ENCODE assay signal across 8 cellular contexts in the genomic region with DNA sequence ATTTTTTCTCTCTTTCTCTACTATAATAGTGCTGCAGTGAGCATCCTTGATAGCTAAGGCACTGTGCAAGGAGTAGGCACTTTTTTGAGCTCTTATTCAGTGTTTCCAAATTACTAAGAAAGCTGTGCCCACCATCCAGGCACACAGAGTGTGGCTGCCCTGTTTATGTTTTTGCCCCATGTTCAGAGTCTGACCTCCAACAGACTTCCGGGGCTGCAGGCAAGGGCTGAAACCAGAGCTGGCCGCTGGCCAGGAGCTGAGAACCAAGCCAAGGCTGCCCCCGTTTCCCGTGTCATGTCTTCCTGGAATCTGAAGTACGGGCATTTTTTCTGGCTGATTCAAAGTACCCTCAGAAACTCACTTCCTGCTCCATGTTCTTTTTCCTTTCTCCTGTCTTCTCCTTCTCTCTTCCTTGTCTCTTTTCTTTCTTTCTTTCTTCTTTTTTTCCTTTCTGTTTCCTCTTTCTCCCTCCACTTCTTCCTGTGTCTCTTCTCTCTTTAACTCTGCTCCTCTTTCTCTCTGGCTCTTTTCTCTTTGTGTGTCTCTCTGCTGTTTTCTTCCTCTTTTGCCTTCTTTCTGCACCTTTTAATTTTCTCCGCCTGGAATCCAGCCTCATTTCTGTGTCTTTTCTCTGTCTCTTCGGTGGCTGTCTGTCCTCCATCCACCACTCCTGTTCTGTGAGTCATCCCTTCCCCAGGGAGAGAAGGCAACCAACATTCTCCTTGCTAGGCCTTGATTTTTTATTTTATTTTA. TPM values are rescaled to one million over a fixed set of nuclear protein-coding genes. Genes with fewer than 3 reads are reported as not detected.
A peak's percentile ranks its signal among the peaks of the same experiment; 100 is the strongest.
DNase-seq lines count a peak whose midpoint lies in the region; ATAC-seq, FAIRE-seq and TF ChIP-seq lines count a peak whose summit lies in the region.

No MANE protein-coding gene starts in this region.

- H3K9me3 ChIP-seq in CD8-positive, alpha-beta memory T cell (ENCODE audit: low read length) = no peaks in the 10 kb centered on the region
- no peaks in the 10 kb centered on the region for H3K9me3 ChIP-seq in endothelial cell of umbilical vein (replicated peaks; ENCODE audit: control insufficient read depth, insufficient read depth, low read length)
- H3K9me3 ChIP-seq in muscle layer of duodenum (ENCODE audit: control insufficient read depth in 1 of 2, low read length in 2 of 2) = no peaks in the 10 kb centered on the region

- peaks cover 8% of the 10 kb centered on the region for H3K4me1 ChIP-seq in CD8-positive, alpha-beta memory T cell (ENCODE audit: insufficient read depth, low read length)
- peaks cover 21% of the 10 kb centered on the region for H3K4me1 ChIP-seq in endothelial cell of umbilical vein (ENCODE audit: control insufficient read depth, extremely low read depth, insufficient read depth, low read length)
- peaks cover 8 to 10% of the 10 kb centered on the region in 2 donors for H3K4me1 ChIP-seq in muscle layer of duodenum (ENCODE audit: control insufficient read depth in 1 of 2, insufficient read depth in 2 of 2, low read length in 2 of 2)

- H3K27me3 ChIP-seq in CD8-positive, alpha-beta memory T cell (ENCODE audit: insufficient read depth, low read length, poor library complexity, severe bottlenecking) = no peaks in the 10 kb centered on the region
- no peaks in the 10 kb centered on the region for H3K27me3 ChIP-seq in endothelial cell of umbilical vein (ENCODE audit: control insufficient read depth in 2 of 2, insufficient read depth in 2 of 2, low read length in 2 of 2)
- H3K27me3 ChIP-seq in muscle layer of duodenum (ENCODE audit: low read depth, low read length) = no peaks in the 10 kb centered on the region

- BruUV-seq in endothelial cell of umbilical vein (replicated peaks; lab: Mats Ljungman, UMichigan) = no TSS peak

- peak; percentile 95 for FAIRE-seq in endothelial cell of umbilical vein (lab: Jason Lieb, UNC)

- H3K4me3 Mint-ChIP-seq in CD8-positive, alpha-beta memory T cell = peak overlapping the region in 6 of 7 donors; percentile 33 to 74 (median 61)
- H3K4me3 Mint-ChIP-seq in T-cell = peak overlapping the region; percentile 15 to 48 (median 37)
- H3K4me3 Mint-ChIP-seq in type B pancreatic cell = peak overlapping the region; percentile 67

- peak overlapping the region; percentile 35 for H3K27ac ChIP-seq in CD8-positive, alpha-beta memory T cell (ENCODE audit: low read depth, low read length)
- H3K27ac ChIP-seq in endothelial cell of umbilical vein (ENCODE audit: insufficient read depth, low read depth, low read length) = peak overlapping the region; percentile 92
- H3K27ac ChIP-seq in muscle layer of duodenum (ENCODE audit: low read length) = peak overlapping the region; percentile 81

- H4K20me1 ChIP-seq in endothelial cell of umbilical vein (replicated peaks; ENCODE audit: control insufficient read depth, extremely low read depth, insufficient read depth, low read length) = no peaks in the 10 kb centered on the region

- H3K36me3 Mint-ChIP-seq in CD8-positive, alpha-beta memory T cell = no peaks in the 10 kb centered on the region
- H3K36me3 Mint-ChIP-seq in T-cell (no peaks in the 10 kb centered on the region), type B pancreatic cell (no peaks in the 10 kb centered on the region)

- H3K9me1 ChIP-seq in endothelial cell of umbilical vein (replicated peaks; ENCODE audit: control insufficient read depth, extremely low read depth, insufficient read depth, low read length) = no peaks in the 10 kb centered on the region

- in situ Hi-C loops in KBM-7 (cut with MboI; ENCODE audit: low pct_unique_long_range_greater_than_20kb, low sequenced_read_pairs) = no loop called here

- ATAC-seq in GM19023 (IDR thresholded peaks at IDR 0.05; ENCODE audit: unreplicated experiment) = peak; percentile 62
- ATAC-seq in T-cell (replicated peaks in 1 of 4) = peak in 2 of 4 experiments; percentile 30 to 32

- H2AFZ ChIP-seq in endothelial cell of umbilical vein (ENCODE audit: low read depth, low read length) = peak overlapping the region; percentile 83

- intact Hi-C loops in endothelial cell of umbilical vein (cut with micrococcal nuclease) = no loop called here

- H3K4me1 Mint-ChIP-seq in CD8-positive, alpha-beta memory T cell = peaks cover 11 to 12% (median 12%) of the 10 kb centered on the region in 3 donors
- H3K4me1 Mint-ChIP-seq in T-cell (peaks cover 10 to 11% (median 10%) of the 10 kb centered on the region in 3 donors), type B pancreatic cell (ENCODE audit: unreplicated experiment) (peaks cover 15% of the 10 kb centered on the region)

- no peaks in the 10 kb centered on the region for H3K27me3 Mint-ChIP-seq in CD8-positive, alpha-beta memory T cell
- H3K27me3 Mint-ChIP-seq in T-cell = no peaks in the 10 kb centered on the region
- H3K27me3 Mint-ChIP-seq in type B pancreatic cell = no peaks in the 10 kb centered on the region

- H3K4me2 ChIP-seq in endothelial cell of umbilical vein (ENCODE audit: insufficient read depth, low read length) = peak overlapping the region; percentile 89

- TF ChIP-seq CTCF in endothelial cell of umbilical vein (IDR thresholded peaks at IDR 0.05; ENCODE audit: extremely low read depth in 1 of 2, insufficient read depth in 1 of 2, low read depth in 1 of 2, low read length in 2 of 2) (no peak), type B pancreatic cell (conservative IDR thresholded peaks at IDR 0.05) (no peak)

- no peaks in the 10 kb centered on the region for H3K79me2 ChIP-seq in endothelial cell of umbilical vein (ENCODE audit: control insufficient read depth, insufficient read depth, low read length)

- no peak for DNase-seq in CD8-positive, alpha-beta memory T cell
- peak; percentile 76 for DNase-seq in KBM-7
- DNase-seq in T-cell = peak in 3 of 34 experiments; percentile 1 to 6 (median 4)
- peak; percentile 80 for DNase-seq in endothelial cell of umbilical vein (ENCODE audit: low read depth, low spot score)
- DNase-seq in type B pancreatic cell (ENCODE audit: extremely low spot score, unreplicated experiment) = no peak
- DNase-seq in NCI-H1436 (lab: John Stamatoyannopoulos, UW) = no peak

- H3K9ac ChIP-seq in endothelial cell of umbilical vein (replicated peaks; ENCODE audit: extremely low read depth, insufficient read depth, low read length) = peak overlapping the region; percentile 75

- dilution Hi-C loops in endothelial cell of umbilical vein (cut with MboI; ENCODE audit: extremely low pct_ligation_motif_present, low sequenced_read_pairs) = no loop called here

- peak; percentile 44 for TF ChIP-seq POLR2A in endothelial cell of umbilical vein (IDR thresholded peaks at IDR 0.05; ENCODE audit: low read depth, low read length)

- H3K36me3 ChIP-seq in CD8-positive, alpha-beta memory T cell (ENCODE audit: insufficient read depth, low read length) = no peaks in the 10 kb centered on the region
- H3K36me3 ChIP-seq in endothelial cell of umbilical vein (ENCODE audit: control insufficient read depth in 2 of 2, extremely low read depth in 1 of 2, insufficient read depth in 2 of 2, low read length in 2 of 2) (no peaks in the 10 kb centered on the region), muscle layer of duodenum (ENCODE audit: control insufficient read depth in 1 of 2, insufficient read depth in 2 of 2, low read length in 2 of 2) (no peaks in the 10 kb centered on the region)

- POLR2A ChIA-PET in CD8-positive, alpha-beta memory T cell (lab: Charles Lee) = interaction anchor here (0.9 kb wide), 1 partner anchor 45 kb away, joined by 6 read pairs; the partner anchor contains the start of gene INTS4
- POLR2A ChIA-PET in T-cell (lab: Charles Lee) (interaction anchor here in 1 of 2 donors (0.6 kb wide), 1 partner anchor 488 kb away, joined by 3 read pairs; no protein-coding TSS in a partner anchor), endothelial cell of umbilical vein (lab: Charles Lee) (interaction anchor here (1.1 kb wide), 1 partner anchor 45 kb away, joined by 8 read pairs; the partner anchor contains the start of gene INTS4)

- no peaks in the 10 kb centered on the region for H3K9me3 Mint-ChIP-seq in CD8-positive, alpha-beta memory T cell
- H3K9me3 Mint-ChIP-seq in T-cell (no peaks in the 10 kb centered on the region), type B pancreatic cell (no peaks in the 10 kb centered on the region)

- peak overlapping the region; percentile 38 to 92 (median 79) for H3K27ac Mint-ChIP-seq in CD8-positive, alpha-beta memory T cell
- H3K27ac Mint-ChIP-seq in T-cell = peak overlapping the region; percentile 41 to 70
- peak overlapping the region; percentile 85 for H3K27ac Mint-ChIP-seq in type B pancreatic cell

- no peak overlapping the region for H3K4me3 ChIP-seq in CD8-positive, alpha-beta memory T cell (ENCODE audit: low read length)
- H3K4me3 ChIP-seq in endothelial cell of umbilical vein (replicated peaks in 1 of 3; ENCODE audit: insufficient read depth in 1 of 3, low read depth in 1 of 3, low read length in 3 of 3) (peak overlapping the region in 1 of 3 experiments; percentile 48), muscle layer of duodenum (ENCODE audit: low read depth in 1 of 2, low read length in 2 of 2) (peak overlapping the region in 1 of 2 donors; percentile 25)

- CTCF ChIA-PET in CD8-positive, alpha-beta memory T cell (lab: Charles Lee) = no interaction called here
- CTCF ChIA-PET in T-cell (lab: Charles Lee) = interaction anchor here in 1 of 2 donors (0.6 kb wide), 1 partner anchor 228 kb away, joined by 3 read pairs; no protein-coding TSS in a partner anchor
- CTCF ChIA-PET in endothelial cell of umbilical vein (lab: Charles Lee) = interaction anchor here (1.1 to 1.8 kb wide), 3 partner anchors 40 to 278 kb away, joined by 3 to 5 read pairs (median 3); partner anchors contain the start of gene INTS4

RNA-seq across cellular contexts. Expression of gene KCTD14, which starts 17.0 kb away (rescaled TPM):
- under 1 TPM; 0.20 to 0.27 TPM for total RNA-seq in CD8-positive, alpha-beta memory T cell
- 0.20 TPM for polyA plus RNA-seq in CD8-positive, alpha-beta memory T cell
- total RNA-seq in T-cell (under 1 TPM in 3 of 5 donors, not detected in 2; 0.18 to 0.30 (median 0.23) TPM), endothelial cell of umbilical vein (1.1 and 1.8 TPM in 2 replicates), type B pancreatic cell (ENCODE audit: low replicate concordance) (1.2 and 2.8 TPM in 2 replicates)
- 0.57 and 0.64 TPM in 2 replicates for polyA plus RNA-seq in endothelial cell of umbilical vein
- 0.90 and 0.97 TPM in 2 replicates for polyA plus RNA-seq in endothelial cell of umbilical vein (2011; cell fraction: cytosol; rRNA removed)
- 0.30 and 0.31 TPM in 2 replicates for polyA plus RNA-seq in endothelial cell of umbilical vein (2011; cell fraction: nucleus; rRNA removed)
- 0.61 and 0.70 TPM in 2 replicates for polyA plus RNA-seq in endothelial cell of umbilical vein (2012)
- 0.46 and 0.47 TPM in 2 replicates for polyA minus RNA-seq in endothelial cell of umbilical vein
- polyA minus RNA-seq in endothelial cell of umbilical vein (2011; cell fraction: cytosol; rRNA and poly(A)+ RNA removed) = not detected
- polyA minus RNA-seq in endothelial cell of umbilical vein (2011; cell fraction: nucleus; rRNA and poly(A)+ RNA removed) = 0.34 TPM in 1 of 2 replicates, not detected in the other

RNA-seq across cellular contexts. Expression of gene THRSP, which starts 23.6 kb away (rescaled TPM):
- total RNA-seq in CD8-positive, alpha-beta memory T cell = not detected
- not detected for polyA plus RNA-seq in CD8-positive, alpha-beta memory T cell
- total RNA-seq in T-cell = not detected
- not detected in 2 replicates for total RNA-seq in endothelial cell of umbilical vein
- polyA plus RNA-seq in endothelial cell of umbilical vein = not detected in 2 replicates
- not detected in 2 replicates for polyA plus RNA-seq in endothelial cell of umbilical vein (2011; cell fraction: cytosol; rRNA removed)
- polyA plus RNA-seq in endothelial cell of umbilical vein (2011; cell fraction: nucleus; rRNA removed) = not detected in 2 replicates
- polyA plus RNA-seq in endothelial cell of umbilical vein (2012) = not detected in 2 replicates
- not detected in 2 replicates for polyA minus RNA-seq in endothelial cell of umbilical vein
- polyA minus RNA-seq in endothelial cell of umbilical vein (2011; cell fraction: cytosol; rRNA and poly(A)+ RNA removed) = not detected
- polyA minus RNA-seq in endothelial cell of umbilical vein (2011; cell fraction: nucleus; rRNA and poly(A)+ RNA removed) = not detected in 2 replicates
- total RNA-seq in type B pancreatic cell (ENCODE audit: low replicate concordance) = not detected in 2 replicates

RNA-seq across cellular contexts. Expression of gene NDUFC2, which starts 39.6 kb away (rescaled TPM):
- 100 to 1,000 TPM; 202 to 220 TPM for total RNA-seq in CD8-positive, alpha-beta memory T cell
- 189 TPM for polyA plus RNA-seq in CD8-positive, alpha-beta memory T cell
- 10 to 100 TPM; 40.8 to 93.8 (median 88.1) TPM for total RNA-seq in T-cell
- 226 and 236 TPM in 2 replicates for total RNA-seq in endothelial cell of umbilical vein
- polyA plus RNA-seq in endothelial cell of umbilical vein = 318 and 375 TPM in 2 replicates
- polyA plus RNA-seq in endothelial cell of umbilical vein (2011; cell fraction: cytosol; rRNA removed) = 169 and 199 TPM in 2 replicates
- 42.3 and 49.2 TPM in 2 replicates for polyA plus RNA-seq in endothelial cell of umbilical vein (2011; cell fraction: nucleus; rRNA removed)
- 312 and 360 TPM in 2 replicates for polyA plus RNA-seq in endothelial cell of umbilical vein (2012)
- 37.0 and 38.1 TPM in 2 replicates for polyA minus RNA-seq in endothelial cell of umbilical vein
- polyA minus RNA-seq in endothelial cell of umbilical vein (2011; cell fraction: cytosol; rRNA and poly(A)+ RNA removed) = 82.0 TPM
- polyA minus RNA-seq in endothelial cell of umbilical vein (2011; cell fraction: nucleus; rRNA and poly(A)+ RNA removed) = 12.7 and 20.0 TPM in 2 replicates
- 233 and 240 TPM in 2 replicates for total RNA-seq in type B pancreatic cell (ENCODE audit: low replicate concordance)

RNA-seq across cellular contexts. Expression of gene INTS4, which starts 45.6 kb away (rescaled TPM):
- total RNA-seq in CD8-positive, alpha-beta memory T cell = 10 to 100 TPM; 52.2 to 54.9 TPM
- 44.5 TPM for polyA plus RNA-seq in CD8-positive, alpha-beta memory T cell
- total RNA-seq in T-cell (10 to 100 TPM; 57.5 to 79.2 (median 62.6) TPM), endothelial cell of umbilical vein (37.8 and 39.2 TPM in 2 replicates), type B pancreatic cell (ENCODE audit: low replicate concordance) (27.1 and 46.3 TPM in 2 replicates)
- 28.0 and 29.2 TPM in 2 replicates for polyA plus RNA-seq in endothelial cell of umbilical vein
- polyA plus RNA-seq in endothelial cell of umbilical vein (2011; cell fraction: cytosol; rRNA removed) = 21.8 and 24.2 TPM in 2 replicates
- 103 and 111 TPM in 2 replicates for polyA plus RNA-seq in endothelial cell of umbilical vein (2011; cell fraction: nucleus; rRNA removed)
- 27.5 and 27.8 TPM in 2 replicates for polyA plus RNA-seq in endothelial cell of umbilical vein (2012)
- 44.2 and 46.8 TPM in 2 replicates for polyA minus RNA-seq in endothelial cell of umbilical vein
- polyA minus RNA-seq in endothelial cell of umbilical vein (2011; cell fraction: cytosol; rRNA and poly(A)+ RNA removed) = 18.3 TPM
- polyA minus RNA-seq in endothelial cell of umbilical vein (2011; cell fraction: nucleus; rRNA and poly(A)+ RNA removed) = 68.0 and 97.6 TPM in 2 replicates

Comparison
In these comparisons a context has a peak if more than half of its experiments do, and no peak if none do; other contexts are left out.
1. DNase-seq: peak in KBM-7 (single experiment) and endothelial cell of umbilical vein (single experiment); none in CD8-positive, alpha-beta memory T cell (0 of 5), type B pancreatic cell (single experiment) and NCI-H1436 (single experiment).
2. H3K27ac ChIP-seq: peak in every context shown above with its lines; median percentile 92 in endothelial cell of umbilical vein; 81 in muscle layer of duodenum; 35 in CD8-positive, alpha-beta memory T cell.
3. Peak in every context shown above with its lines, with median percentiles within 50 percentile points of each other: H3K27ac Mint-ChIP-seq and H3K4me3 Mint-ChIP-seq.